ENCODE assay signal across 15 cellular contexts in the genomic region with DNA sequence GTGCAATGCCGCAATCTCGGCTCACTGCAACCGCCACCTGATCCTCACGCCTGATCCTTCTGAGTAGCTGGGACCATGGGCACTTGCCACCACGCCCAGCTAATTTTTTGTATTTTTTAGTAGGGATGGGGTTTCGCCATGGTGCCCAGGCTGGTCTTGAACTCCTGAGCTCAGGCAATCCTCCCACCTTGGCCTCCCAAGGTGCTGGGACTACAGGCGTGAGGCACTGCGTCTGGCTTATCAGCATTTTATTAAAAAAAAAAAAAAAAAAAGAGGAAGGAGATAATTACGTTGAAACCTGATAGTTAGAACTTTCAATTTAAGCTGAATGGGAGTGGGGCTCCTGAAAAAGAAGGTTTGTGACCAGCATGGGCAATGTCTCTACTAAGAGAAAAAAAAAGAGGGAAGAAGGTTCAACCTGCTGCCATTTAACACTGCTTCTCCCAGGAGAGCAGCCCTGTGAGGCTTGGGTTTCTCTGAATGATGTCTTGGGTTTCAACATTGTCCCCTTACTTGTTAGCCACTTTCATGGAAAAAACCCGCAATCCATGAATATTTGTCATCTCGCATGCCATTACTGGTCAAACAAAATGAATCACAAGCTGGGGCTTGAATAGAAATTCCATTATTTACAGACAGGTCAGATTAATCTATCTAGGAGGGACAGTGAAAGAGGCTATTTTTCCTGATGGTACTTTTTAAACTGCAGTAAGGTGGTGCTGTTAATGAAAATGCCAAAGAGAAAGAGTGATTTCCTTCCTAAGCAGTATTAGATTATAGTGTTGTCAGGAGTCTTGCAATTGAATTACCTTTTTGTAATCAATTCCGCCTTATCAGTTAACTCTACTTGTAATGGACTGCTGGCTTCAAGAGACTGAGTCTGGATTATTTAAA.
DNase-seq lines count a peak whose midpoint lies in the region; ATAC-seq and TF ChIP-seq lines count a peak whose summit lies in the region.
"Had no signal": no experiment of that assay in that cellular context is flagged by ENCODE, and none has a peak within 500 bp of the region (broad histone marks: within the 10 kb centered on the region; RNA-seq: fewer than 3 reads in every experiment).

No MANE protein-coding gene starts in this region.

- 79% methylated on average over 12 of the region's 12 CpGs for WGBS in hepatocyte (ENCODE audit: low lambda C conversion rate, missing lambda C conversion rate)

- no peak overlapping the region for H3K27ac Mint-ChIP-seq in effector memory CD8-positive, alpha-beta T cell
- H3K27ac Mint-ChIP-seq: activated CD4-positive, alpha-beta memory T cell treated with anti-CD3 and anti-CD28 coated beads, Interleukin-2, amount 10 ng/mL, durations not matched to agents 7 days and 5 days; T-helper 1 cell treated with Interleukin-12 subunit alpha and Interleukin-12 subunit beta and Interleukin-4 antibody, amounts not matched to agents 30 μg/mL and 1 μg/mL, for 36 hours had no signal

- ATAC-seq in GM19023 (IDR thresholded peaks at IDR 0.05; ENCODE audit: unreplicated experiment): no peak
- no peak for ATAC-seq in effector memory CD8-positive, alpha-beta T cell (replicated peaks)
- ATAC-seq in GM19328 (IDR thresholded peaks at IDR 0.05; ENCODE audit: unreplicated experiment): no peak
- no peak for ATAC-seq in HG03280 (IDR thresholded peaks at IDR 0.05; ENCODE audit: unreplicated experiment)

- DNase-seq in AG08396 (ENCODE audit: low spot score) (peak; percentile 29), HS-27A (ENCODE audit: low read depth) (peak; percentile 57), SJSA1 (ENCODE audit: low read depth in 1 of 2, low spot score in 2 of 2) (peak in 1 of 2 experiments; percentile 69), hepatocyte (ENCODE audit: low spot score) (peak; percentile 48)
- DNase-seq in effector memory CD8-positive, alpha-beta T cell: no peak
- DNase-seq: activated CD4-positive, alpha-beta memory T cell treated with anti-CD3 and anti-CD28 coated beads, Interleukin-2, amount 10 ng/mL, durations not matched to agents 7 days and 5 days; activated gamma-delta T cell treated with Interleukin-2 at 50 U/mL for 16 hours; NCI-H2081; NK-92 treated with Interleukin-12 subunit alpha and Interleukin-12 subunit beta, amount 100 ng/mL, for 24 hours; uterus had no signal

- H2AFZ ChIP-seq in hepatocyte: no peak overlapping the region

- no peak for TF ChIP-seq CTCF in hepatocyte (IDR thresholded peaks at IDR 0.05; ENCODE audit: poor library complexity)

- no peaks in the 10 kb centered on the region for H3K27me3 Mint-ChIP-seq in effector memory CD8-positive, alpha-beta T cell
- H3K27me3 Mint-ChIP-seq: activated CD4-positive, alpha-beta memory T cell treated with anti-CD3 and anti-CD28 coated beads, Interleukin-2, amount 10 ng/mL, durations not matched to agents 7 days and 5 days had no signal

- H3K4me1 ChIP-seq in SJSA1 (replicated peaks): peaks cover 22% of the 10 kb centered on the region
- peaks cover 28% of the 10 kb centered on the region for H3K4me1 ChIP-seq in hepatocyte (ENCODE audit: insufficient read depth)
- H3K4me1 ChIP-seq: uterus had no signal

- H3K4me3 Mint-ChIP-seq in effector memory CD8-positive, alpha-beta T cell: no peak overlapping the region
- H3K4me3 Mint-ChIP-seq: activated CD4-positive, alpha-beta memory T cell treated with anti-CD3 and anti-CD28 coated beads, Interleukin-2, amount 10 ng/mL, durations not matched to agents 7 days and 5 days; T-helper 1 cell treated with Interleukin-12 subunit alpha and Interleukin-12 subunit beta and Interleukin-4 antibody, amounts not matched to agents 30 μg/mL and 1 μg/mL, for 36 hours had no signal

- H3K9me3 Mint-ChIP-seq in effector memory CD8-positive, alpha-beta T cell: no peaks in the 10 kb centered on the region

- peaks cover 9 to 45% of the 10 kb centered on the region in 2 donors for H3K4me1 Mint-ChIP-seq in effector memory CD8-positive, alpha-beta T cell (ENCODE audit: low read depth in 2 of 2)

- peaks cover 42% of the 10 kb centered on the region for H3K79me2 ChIP-seq in hepatocyte

- H3K36me3 Mint-ChIP-seq in effector memory CD8-positive, alpha-beta T cell (ENCODE audit: insufficient read depth): no peaks in the 10 kb centered on the region

- H3K4me3 ChIP-seq in SJSA1: no peak overlapping the region
- H3K4me3 ChIP-seq in hepatocyte: no peak overlapping the region
- H3K4me3 ChIP-seq: BLaER1 treated with 17β-estradiol and CSF1 and Interleukin-3, amounts not matched to agents 10 nM and 100 nM; uterus had no signal

- no peaks in the 10 kb centered on the region for H3K9me2 ChIP-seq in hepatocyte (replicated peaks; ENCODE audit: insufficient read depth)

- no peaks in the 10 kb centered on the region for H4K20me1 ChIP-seq in hepatocyte (ENCODE audit: insufficient read depth, poor library complexity, severe bottlenecking)

- H3K27me3 ChIP-seq in SJSA1 (replicated peaks) (no peaks in the 10 kb centered on the region), hepatocyte (no peaks in the 10 kb centered on the region)
- H3K27me3 ChIP-seq: BLaER1 treated with 17β-estradiol and CSF1 and Interleukin-3, amounts not matched to agents 10 nM and 100 nM; uterus had no signal

- H3K4me2 ChIP-seq in hepatocyte: peak overlapping the region; percentile 13

- peaks cover 10% of the 10 kb centered on the region; the same call in 1 of the 2 replicates for H3K9me3 ChIP-seq in SJSA1 (replicated peaks)
- H3K9me3 ChIP-seq in hepatocyte (ENCODE audit: low read depth): no peaks in the 10 kb centered on the region
- H3K9me3 ChIP-seq: uterus had no signal

- peak overlapping the region; percentile 9; the same call in 1 of the 2 replicates for H3K27ac ChIP-seq in SJSA1
- H3K27ac ChIP-seq in hepatocyte: peak overlapping the region; percentile 93
- H3K27ac ChIP-seq: BLaER1 treated with 17β-estradiol and CSF1 and Interleukin-3, amounts not matched to agents 10 nM and 100 nM; uterus had no signal

- H3K36me3 ChIP-seq in SJSA1 (peaks cover 13% of the 10 kb centered on the region), hepatocyte (replicated peaks; ENCODE audit: insufficient read depth, low read depth) (no peaks in the 10 kb centered on the region)
- H3K36me3 ChIP-seq: uterus had no signal

Comparison
In these comparisons a context has a peak if more than half of its experiments do, and no peak if none do; other contexts are left out.
1. DNase-seq: peak in AG08396 (single experiment), HS-27A (single experiment) and hepatocyte (single experiment); none in effector memory CD8-positive, alpha-beta T cell (0 of 3).